ENCODE assay signal across 8 cellular contexts in genomic region chr19:7099597-7099921, GRCh38. TPM values are rescaled to one million over a fixed set of nuclear protein-coding genes. Genes with fewer than 3 reads are reported as not detected.
DNase-seq lines count a peak whose midpoint lies in the region; ATAC-seq, FAIRE-seq and TF ChIP-seq lines count a peak whose summit lies in the region.

No MANE protein-coding gene starts in this region.

- H3K36me3 Mint-ChIP-seq in activated T-cell treated with anti-CD3 and anti-CD28 coated beads, Interleukin-2, amount 50 U/mL, for 72 hours (ENCODE audit: insufficient read depth in 2 of 2), result peaks cover 19 to 22% of the 10 kb centered on the region in 2 donors
- H3K36me3 Mint-ChIP-seq in stimulated activated naive B cell treated with anti-CD40 and anti-IgM and Interleukin-4, amounts not matched to agents 10 μg/mL and 1 μg/mL and 100 μg/mL, for 72 hours, result peaks cover 14 to 23% of the 10 kb centered on the region in 2 donors

- H3K4me1 ChIP-seq in keratinocyte (ENCODE audit: control insufficient read depth, extremely low read depth, insufficient read depth, low read length), result peaks cover 4% of the 10 kb centered on the region

- FAIRE-seq in keratinocyte (lab: Jason Lieb, UNC), result no peak

- no peaks in the 10 kb centered on the region for H4K20me1 ChIP-seq in keratinocyte (ENCODE audit: control insufficient read depth, extremely low read depth, insufficient read depth, low read length)

- H3K4me3 ChIP-seq in HL-60 (replicated peaks; ENCODE audit: insufficient read depth, low read length), result peak overlapping the region; percentile 69
- peak overlapping the region; percentile 81 to 88 (median 85) for H3K4me3 ChIP-seq in keratinocyte (ENCODE audit: control insufficient read depth in 2 of 3, extremely low read depth in 1 of 3, insufficient read depth in 2 of 3, low read depth in 1 of 3, low read length in 3 of 3)

- ATAC-seq in activated T-cell treated with anti-CD3 and anti-CD28 coated beads, Interleukin-2, amount 50 U/mL, for 72 hours (replicated peaks in 1 of 2), result no peak
- ATAC-seq in stimulated activated naive B cell treated with anti-CD40 and anti-IgM and Interleukin-4, amounts not matched to agents 10 μg/mL and 1 μg/mL and 100 μg/mL, for 72 hours (replicated peaks), result no peak
- ATAC-seq in GM21528 (IDR thresholded peaks at IDR 0.05; ENCODE audit: low FRiP score, unreplicated experiment) (no peak), HG03442 (IDR thresholded peaks at IDR 0.05; ENCODE audit: unreplicated experiment) (no peak)

- peaks cover 26% of the 10 kb centered on the region for H3K4me1 Mint-ChIP-seq in activated T-cell treated with anti-CD3 and anti-CD28 coated beads, Interleukin-2, amount 50 U/mL, for 72 hours (ENCODE audit: low read depth)
- peaks cover 10 to 11% of the 10 kb centered on the region in 2 donors for H3K4me1 Mint-ChIP-seq in stimulated activated naive B cell treated with anti-CD40 and anti-IgM and Interleukin-4, amounts not matched to agents 10 μg/mL and 1 μg/mL and 100 μg/mL, for 72 hours

- peak overlapping the region; percentile 95 for H3K4me3 Mint-ChIP-seq in activated T-cell treated with anti-CD3 and anti-CD28 coated beads, Interleukin-2, amount 50 U/mL, for 72 hours
- H3K4me3 Mint-ChIP-seq in stimulated activated naive B cell treated with anti-CD40 and anti-IgM and Interleukin-4, amounts not matched to agents 10 μg/mL and 1 μg/mL and 100 μg/mL, for 72 hours, result peak overlapping the region; percentile 90 to 92

- H3K27ac Mint-ChIP-seq in activated T-cell treated with anti-CD3 and anti-CD28 coated beads, Interleukin-2, amount 50 U/mL, for 72 hours, result peak overlapping the region; percentile 96
- H3K27ac Mint-ChIP-seq in stimulated activated naive B cell treated with anti-CD40 and anti-IgM and Interleukin-4, amounts not matched to agents 10 μg/mL and 1 μg/mL and 100 μg/mL, for 72 hours, result peak overlapping the region; percentile 96

- H3K27ac ChIP-seq in HL-60 (replicated peaks), result peak overlapping the region; percentile 83
- peak overlapping the region; percentile 26 for H3K27ac ChIP-seq in keratinocyte (ENCODE audit: control insufficient read depth, insufficient read depth, low read length)

- no peaks in the 10 kb centered on the region for H3K9me1 ChIP-seq in keratinocyte (ENCODE audit: control insufficient read depth, extremely low read depth, insufficient read depth, low read length)

- peaks cover 3% of the 10 kb centered on the region for H3K9me3 ChIP-seq in keratinocyte (ENCODE audit: control insufficient read depth, low read depth, low read length)

- H3K36me3 ChIP-seq in keratinocyte (ENCODE audit: control insufficient read depth in 2 of 2, extremely low read depth in 1 of 2, insufficient read depth in 2 of 2, low read length in 2 of 2), result no peaks in the 10 kb centered on the region

- H2AFZ ChIP-seq in keratinocyte (ENCODE audit: control insufficient read depth, low read length), result peak overlapping the region; percentile 99

- H3K9ac ChIP-seq in keratinocyte (ENCODE audit: control insufficient read depth, extremely low read depth, insufficient read depth, low read length), result peak overlapping the region; percentile 91

- H3K4me2 ChIP-seq in keratinocyte (ENCODE audit: control insufficient read depth, extremely low read depth, insufficient read depth, low read depth, low read length), result peak overlapping the region; percentile 94

- H3K27me3 ChIP-seq in HL-60 (ENCODE audit: insufficient read depth, poor library complexity, severe bottlenecking) (no peaks in the 10 kb centered on the region), keratinocyte (ENCODE audit: control insufficient read depth, extremely low read depth, insufficient read depth, low read length) (no peaks in the 10 kb centered on the region)

- H3K9me3 Mint-ChIP-seq in activated T-cell treated with anti-CD3 and anti-CD28 coated beads, Interleukin-2, amount 50 U/mL, for 72 hours, result peaks cover 14 to 20% of the 10 kb centered on the region in 2 donors
- H3K9me3 Mint-ChIP-seq in stimulated activated naive B cell treated with anti-CD40 and anti-IgM and Interleukin-4, amounts not matched to agents 10 μg/mL and 1 μg/mL and 100 μg/mL, for 72 hours, result peaks cover 15 to 19% of the 10 kb centered on the region in 2 donors

- TF ChIP-seq CTCF in HL-60 (IDR thresholded peaks at IDR 0.05; ENCODE audit: insufficient read depth, low read length), result no peak
- TF ChIP-seq CTCF in keratinocyte (optimal IDR thresholded peaks at IDR 0.05 in 1 of 3, IDR thresholded peaks at IDR 0.05 in 1 of 3, conservative IDR thresholded peaks at IDR 0.05 in 1 of 3; ENCODE audit: extremely low read depth in 1 of 3, insufficient read depth in 2 of 3, low read length in 3 of 3), result no peak

- dilution Hi-C loops in keratinocyte (cut with MboI; ENCODE audit: extremely low pct_ligation_motif_present, low sequenced_read_pairs), result no loop called here

- no peaks in the 10 kb centered on the region for H3K79me2 ChIP-seq in keratinocyte (ENCODE audit: control insufficient read depth, insufficient read depth, low read length)

- no peak for DNase-seq in HL-60 (ENCODE audit: low read depth in 1 of 2, low spot score in 1 of 2)
- DNase-seq in activated T-cell treated with anti-CD3 and anti-CD28 coated beads, Interleukin-2, amount 50 U/mL, for 72 hours, result no peak
- DNase-seq in keratinocyte (ENCODE audit: low read depth, low spot score), result no peak
- DNase-seq in stimulated activated naive B cell treated with anti-CD40 and anti-IgM and Interleukin-4, amounts not matched to agents 10 μg/mL and 1 μg/mL and 100 μg/mL, for 72 hours, result no peak
- no peak for DNase-seq in nucleus accumbens (lab: John Stamatoyannopoulos, UW)
- DNase-seq in NCI-H748 (lab: John Stamatoyannopoulos, UW; ENCODE audit: unreplicated experiment), result no peak

- peaks cover 5% of the 10 kb centered on the region for H3K27me3 Mint-ChIP-seq in activated T-cell treated with anti-CD3 and anti-CD28 coated beads, Interleukin-2, amount 50 U/mL, for 72 hours (ENCODE audit: low read depth)
- H3K27me3 Mint-ChIP-seq in stimulated activated naive B cell treated with anti-CD40 and anti-IgM and Interleukin-4, amounts not matched to agents 10 μg/mL and 1 μg/mL and 100 μg/mL, for 72 hours, result no peaks in the 10 kb centered on the region

RNA-seq across cellular contexts. Expression of gene ZNF557, which starts 30.1 kb away (rescaled TPM):
- total RNA-seq in activated T-cell treated with anti-CD3 and anti-CD28 coated beads, Interleukin-2, amount 50 U/mL, for 72 hours, result 10 to 100 TPM in 1 of 2 donors, 1 to 10 TPM in 1; 8.6 to 11.9 TPM
- 2.7 to 3.3 TPM (median 3.0 TPM) in 3 replicates for polyA plus RNA-seq in keratinocyte
- polyA plus RNA-seq in keratinocyte (2011; ENCODE audit: low read depth), result 1.1 TPM
- 1.3 and 2.2 TPM in 2 replicates for polyA plus RNA-seq in keratinocyte (2011; cell fraction: cytosol; rRNA removed)
- 4.5 and 4.6 TPM in 2 replicates for polyA plus RNA-seq in keratinocyte (2011; cell fraction: nucleus; rRNA removed)
- 2.5 and 3.0 TPM in 2 replicates for polyA plus RNA-seq in keratinocyte (2012; ENCODE audit: low replicate concordance)
- polyA minus RNA-seq in keratinocyte, result 10.9 to 16.3 TPM (median 14.0 TPM) in 3 replicates
- 8.6 TPM for polyA minus RNA-seq in keratinocyte (2011; cell fraction: cytosol; rRNA and poly(A)+ RNA removed)
- polyA minus RNA-seq in keratinocyte (2011; cell fraction: nucleus; rRNA and poly(A)+ RNA removed), result 9.1 and 15.3 TPM in 2 replicates

RNA-seq across cellular contexts. Expression of gene MBD3L3, which starts 41.1 kb away (rescaled TPM):
- not detected for total RNA-seq in activated T-cell treated with anti-CD3 and anti-CD28 coated beads, Interleukin-2, amount 50 U/mL, for 72 hours
- not detected in 3 replicates for polyA plus RNA-seq in keratinocyte
- polyA plus RNA-seq in keratinocyte (2011; ENCODE audit: low read depth), result not detected
- not detected in 2 replicates for polyA plus RNA-seq in keratinocyte (2011; cell fraction: cytosol; rRNA removed)
- polyA plus RNA-seq in keratinocyte (2011; cell fraction: nucleus; rRNA removed), result not detected in 2 replicates
- polyA plus RNA-seq in keratinocyte (2012; ENCODE audit: low replicate concordance), result not detected in 2 replicates
- not detected in 3 replicates for polyA minus RNA-seq in keratinocyte
- polyA minus RNA-seq in keratinocyte (2011; cell fraction: cytosol; rRNA and poly(A)+ RNA removed), result not detected
- polyA minus RNA-seq in keratinocyte (2011; cell fraction: nucleus; rRNA and poly(A)+ RNA removed), result not detected in 2 replicates

RNA-seq across cellular contexts. Expression of gene MBD3L2, which starts 50.4 kb away (rescaled TPM):
- total RNA-seq in activated T-cell treated with anti-CD3 and anti-CD28 coated beads, Interleukin-2, amount 50 U/mL, for 72 hours, result not detected
- not detected in 3 replicates for polyA plus RNA-seq in keratinocyte
- polyA plus RNA-seq in keratinocyte (2011; ENCODE audit: low read depth), result not detected
- polyA plus RNA-seq in keratinocyte (2011; cell fraction: cytosol; rRNA removed), result not detected in 2 replicates
- polyA plus RNA-seq in keratinocyte (2011; cell fraction: nucleus; rRNA removed), result not detected in 2 replicates
- polyA plus RNA-seq in keratinocyte (2012; ENCODE audit: low replicate concordance), result not detected in 2 replicates
- polyA minus RNA-seq in keratinocyte, result not detected in 3 replicates
- not detected for polyA minus RNA-seq in keratinocyte (2011; cell fraction: cytosol; rRNA and poly(A)+ RNA removed)
- polyA minus RNA-seq in keratinocyte (2011; cell fraction: nucleus; rRNA and poly(A)+ RNA removed), result not detected in 2 replicates

RNA-seq across cellular contexts. Expression of gene MBD3L4, which starts 59.6 kb away (rescaled TPM):
- total RNA-seq in activated T-cell treated with anti-CD3 and anti-CD28 coated beads, Interleukin-2, amount 50 U/mL, for 72 hours, result not detected
- not detected in 3 replicates for polyA plus RNA-seq in keratinocyte
- polyA plus RNA-seq in keratinocyte (2011; ENCODE audit: low read depth), result not detected
- not detected in 2 replicates for polyA plus RNA-seq in keratinocyte (2011; cell fraction: cytosol; rRNA removed)
- polyA plus RNA-seq in keratinocyte (2011; cell fraction: nucleus; rRNA removed), result not detected in 2 replicates
- not detected in 2 replicates for polyA plus RNA-seq in keratinocyte (2012; ENCODE audit: low replicate concordance)
- polyA minus RNA-seq in keratinocyte, result not detected in 3 replicates
- not detected for polyA minus RNA-seq in keratinocyte (2011; cell fraction: cytosol; rRNA and poly(A)+ RNA removed)
- polyA minus RNA-seq in keratinocyte (2011; cell fraction: nucleus; rRNA and poly(A)+ RNA removed), result not detected in 2 replicates
